ENCODE assay signal across 12 cellular contexts in genomic region chr20:31403886-31404285, GRCh38. TPM values are rescaled to one million over a fixed set of nuclear protein-coding genes. Genes with fewer than 3 reads are reported as not detected.
"Had no signal": no experiment of that assay in that cellular context is flagged by ENCODE, and none has a peak within 500 bp of the region (broad histone marks: within the 10 kb centered on the region; RNA-seq: fewer than 3 reads in every experiment).

No MANE protein-coding gene starts in this region.

- H2AFZ ChIP-seq: GM23248, GM23338 had no signal

- H3K27ac ChIP-seq: GM23248 had no signal

- H3K36me3 ChIP-seq: HAP-1 had no signal

- DNase-seq: GM23248, GOT3, H7, H9, HCEC 1CT, HFFc6 had no signal

- H3K4me2 ChIP-seq: GM23338 had no signal

- ATAC-seq: GM23338, HCT116 had no signal

- H3K4me1 ChIP-seq: HAP-1 had no signal

- H3K9ac ChIP-seq: GM23248 had no signal

- H3K4me3 ChIP-seq: GM23248, GM23338, HAP-1 had no signal

- FAIRE-seq: H1, H54 had no signal

- H3K9me3 ChIP-seq: HAP-1 had no signal

RNA-seq across cellular contexts. Expression of gene DEFB121, which starts 2.1 kb away (rescaled TPM):
- total RNA-seq: GM23248, GM23338, H1, H4, H7, H9, HFFc6 had no signal
- polyA plus RNA-seq: GM23248, GM23338, H1 had no signal

RNA-seq across cellular contexts. Expression of gene DEFB119, which starts 13.5 kb away (rescaled TPM):
- total RNA-seq: GM23248, GM23338, H1, H4, H7, H9, HFFc6 had no signal
- polyA plus RNA-seq: GM23248, GM23338, H1 had no signal

RNA-seq across cellular contexts. Expression of gene DEFB118, which starts 35.5 kb away (rescaled TPM):
- total RNA-seq: GM23248, GM23338, H1, H4, H7, H9, HFFc6 had no signal
- polyA plus RNA-seq: GM23248, GM23338, H1 had no signal

RNA-seq across cellular contexts. Expression of gene DEFB123, which starts 36.5 kb away (rescaled TPM):
- total RNA-seq: GM23248, GM23338, H1, H4, H7, H9, HFFc6 had no signal
- polyA plus RNA-seq: GM23248, GM23338, H1 had no signal
